In genomic region chr10:132706701-132707100, GRCh38 we compare ENCODE assay signal across 23 cellular contexts.
DNase-seq lines count a peak whose midpoint lies in the region; ATAC-seq and TF ChIP-seq lines count a peak whose summit lies in the region.
"Had no signal": no experiment of that assay in that cellular context is flagged by ENCODE, and none has a peak within 500 bp of the region (broad histone marks: within the 10 kb centered on the region; RNA-seq: fewer than 3 reads in every experiment).

No MANE protein-coding gene starts in this region.

- H3K4me3 ChIP-seq in Caco-2 (ENCODE audit: low read depth, low read length) = no peak overlapping the region
- H3K4me3 ChIP-seq: smooth muscle cell had no signal

- H3K36me3 Mint-ChIP-seq in Caco-2 (ENCODE audit: insufficient read depth, unreplicated experiment) (peaks cover 11% of the 10 kb centered on the region), endothelial cell (ENCODE audit: low read depth, unreplicated experiment) (peaks cover 48% of the 10 kb centered on the region)
- no peaks in the 10 kb centered on the region for H3K36me3 Mint-ChIP-seq in stimulated activated effector memory CD8-positive, alpha-beta T cell treated with anti-CD3 and anti-CD28 coated beads, Interleukin-12 subunit alpha, Interleukin-12 subunit beta, amount 100 ng/mL, for 72 hours
- peaks cover 39% of the 10 kb centered on the region for H3K36me3 Mint-ChIP-seq in activated CD4-positive, alpha-beta T cell treated with anti-CD3 and anti-CD28 coated beads, Interleukin-2, amount 10 ng/mL, durations not matched to agents 24 days and 14 days (ENCODE audit: low read depth)

- POLR2A ChIA-PET in Caco-2 (lab: Charles Lee) = no interaction called here

- H3K27ac Mint-ChIP-seq in Caco-2 (ENCODE audit: unreplicated experiment) (peak overlapping the region; percentile 50), endothelial cell (ENCODE audit: unreplicated experiment) (no peak overlapping the region)
- peak overlapping the region; percentile 60 for H3K27ac Mint-ChIP-seq in stimulated activated effector memory CD8-positive, alpha-beta T cell treated with anti-CD3 and anti-CD28 coated beads, Interleukin-12 subunit alpha, Interleukin-12 subunit beta, amount 100 ng/mL, for 72 hours
- no peak overlapping the region for H3K27ac Mint-ChIP-seq in activated CD4-positive, alpha-beta T cell treated with anti-CD3 and anti-CD28 coated beads, Interleukin-2, amount 10 ng/mL, durations not matched to agents 24 days and 14 days
- H3K27ac Mint-ChIP-seq: activated CD8-positive, alpha-beta T cell treated with anti-CD3 and anti-CD28 coated beads, Interleukin-2, amount 10 ng/mL, durations not matched to agents 7 days and 5 days; natural killer cell; T-helper 2 cell treated with Interferon-gamma antibody and Interleukin-4, amounts not matched to agents 5 μg/mL and 100 μg/mL, for 36 hours had no signal

- peaks cover 9% of the 10 kb centered on the region for H3K9me3 ChIP-seq in Caco-2

- intact Hi-C loops in Caco-2 (cut with micrococcal nuclease; ENCODE audit: unreplicated experiment) = no loop called here
- intact Hi-C loops in activated CD4-positive, alpha-beta T cell treated with anti-CD3 and anti-CD28 coated beads, Interleukin-2, amount 10 ng/mL, durations not matched to agents 24 days and 14 days (cut with micrococcal nuclease) = no loop called here

- H3K4me1 Mint-ChIP-seq in Caco-2 (ENCODE audit: low read depth, unreplicated experiment) (no peaks in the 10 kb centered on the region), endothelial cell (ENCODE audit: unreplicated experiment) (peaks cover 2% of the 10 kb centered on the region)
- H3K4me1 Mint-ChIP-seq in stimulated activated effector memory CD8-positive, alpha-beta T cell treated with anti-CD3 and anti-CD28 coated beads, Interleukin-12 subunit alpha, Interleukin-12 subunit beta, amount 100 ng/mL, for 72 hours = peaks cover 9% of the 10 kb centered on the region
- H3K4me1 Mint-ChIP-seq in activated CD4-positive, alpha-beta T cell treated with anti-CD3 and anti-CD28 coated beads, Interleukin-2, amount 10 ng/mL, durations not matched to agents 24 days and 14 days = peaks cover 2% of the 10 kb centered on the region
- H3K4me1 Mint-ChIP-seq: activated naive CD4-positive, alpha-beta T cell treated with anti-CD3 and anti-CD28 coated beads, Interleukin-2, amount 50 U/mL, for 24 hours; stimulated activated naive CD8-positive, alpha-beta T cell treated with anti-CD3 and anti-CD28 coated beads, Interleukin-15, amount 100 ng/mL, for 72 hours had no signal

- H3K27me3 Mint-ChIP-seq in Caco-2 (ENCODE audit: insufficient read depth, unreplicated experiment) (no peaks in the 10 kb centered on the region), endothelial cell (ENCODE audit: unreplicated experiment) (peaks cover 14% of the 10 kb centered on the region)
- H3K27me3 Mint-ChIP-seq in activated CD4-positive, alpha-beta T cell treated with anti-CD3 and anti-CD28 coated beads, Interleukin-2, amount 10 ng/mL, durations not matched to agents 24 days and 14 days = no peaks in the 10 kb centered on the region
- H3K27me3 Mint-ChIP-seq: activated naive CD4-positive, alpha-beta T cell treated with anti-CD3 and anti-CD28 coated beads, Interleukin-2, amount 50 U/mL, for 24 hours; stimulated activated naive CD8-positive, alpha-beta T cell treated with anti-CD3 and anti-CD28 coated beads, Interleukin-15, amount 100 ng/mL, for 72 hours had no signal

- CTCF ChIA-PET in Caco-2 (lab: Charles Lee) = no interaction called here

- no peaks in the 10 kb centered on the region for H3K36me3 ChIP-seq in Caco-2 (ENCODE audit: control insufficient read depth, insufficient read depth, low read length)

- no TSS peak for BruUV-seq in Caco-2 (replicated peaks; lab: Mats Ljungman, UMichigan)

- ATAC-seq in left lobe of liver = peak; percentile 24
- no peak for ATAC-seq in stimulated activated effector memory CD8-positive, alpha-beta T cell treated with anti-CD3 and anti-CD28 coated beads, Interleukin-12 subunit alpha, Interleukin-12 subunit beta, amount 100 ng/mL, for 72 hours
- ATAC-seq: activated CD8-positive, alpha-beta T cell treated with anti-CD3 and anti-CD28 coated beads, Interleukin-2, amount 10 ng/mL, durations not matched to agents 7 days and 5 days; Panc1; stimulated activated naive CD8-positive, alpha-beta T cell treated with anti-CD3 and anti-CD28 coated beads, Interleukin-15, amount 100 ng/mL, for 72 hours had no signal

- H3K4me3 Mint-ChIP-seq in Caco-2 (ENCODE audit: unreplicated experiment) = no peak overlapping the region
- peak overlapping the region; percentile 71 for H3K4me3 Mint-ChIP-seq in endothelial cell (ENCODE audit: unreplicated experiment)
- no peak overlapping the region for H3K4me3 Mint-ChIP-seq in stimulated activated effector memory CD8-positive, alpha-beta T cell treated with anti-CD3 and anti-CD28 coated beads, Interleukin-12 subunit alpha, Interleukin-12 subunit beta, amount 100 ng/mL, for 72 hours
- no peak overlapping the region for H3K4me3 Mint-ChIP-seq in activated CD4-positive, alpha-beta T cell treated with anti-CD3 and anti-CD28 coated beads, Interleukin-2, amount 10 ng/mL, durations not matched to agents 24 days and 14 days
- H3K4me3 Mint-ChIP-seq: activated CD8-positive, alpha-beta T cell treated with anti-CD3 and anti-CD28 coated beads, Interleukin-2, amount 10 ng/mL, durations not matched to agents 7 days and 5 days; activated naive CD4-positive, alpha-beta T cell treated with anti-CD3 and anti-CD28 coated beads, Interleukin-2, amount 50 U/mL, for 24 hours; natural killer cell; stimulated activated naive CD8-positive, alpha-beta T cell treated with anti-CD3 and anti-CD28 coated beads, Interleukin-15, amount 100 ng/mL, for 72 hours; T-helper 2 cell treated with Interferon-gamma antibody and Interleukin-4, amounts not matched to agents 5 μg/mL and 100 μg/mL, for 36 hours had no signal

- no peaks in the 10 kb centered on the region for H3K4me1 ChIP-seq in Caco-2

- no peak for TF ChIP-seq CTCF in Caco-2 (IDR thresholded peaks at IDR 0.05; ENCODE audit: insufficient read depth in 1 of 2, low read depth in 1 of 2, low read length in 1 of 2, severe bottlenecking in 1 of 2, unreplicated experiment in 1 of 2)
- no peak for TF ChIP-seq CTCF in endothelial cell (IDR thresholded peaks at IDR 0.05; ENCODE audit: unreplicated experiment)

- DNase-seq in Caco-2 (no peak), endothelial cell (ENCODE audit: low spot score) (no peak), left lobe of liver (ENCODE audit: low spot score) (no peak), SIG-M5 (lab: John Stamatoyannopoulos, UW) (no peak)
- DNase-seq in stimulated activated effector memory CD8-positive, alpha-beta T cell treated with anti-CD3 and anti-CD28 coated beads, Interleukin-12 subunit alpha, Interleukin-12 subunit beta, amount 100 ng/mL, for 72 hours (ENCODE audit: low spot score in 2 of 2) = no peak
- no peak for DNase-seq in activated CD4-positive, alpha-beta T cell treated with anti-CD3 and anti-CD28 coated beads, Interleukin-2, amount 10 ng/mL, durations not matched to agents 24 days and 14 days
- no peak for DNase-seq in activated CD4-positive, alpha-beta T cell treated with anti-CD3 and anti-CD28 coated beads, Interleukin-2, amount 50 U/mL, for 1 hour
- DNase-seq: activated CD8-positive, alpha-beta T cell treated with anti-CD3 and anti-CD28 coated beads, Interleukin-2, amount 10 ng/mL, durations not matched to agents 7 days and 5 days; amniotic stem cell; brain microvascular endothelial cell; DMS79 treated with DMSO at 0.1 percent for 48 hours; GDM1; hypothalamus; natural killer cell; NCI-H1694; NCI-H446; NCI-H748 treated with DMSO at 0.1 percent for 48 hours; stimulated activated CD4-positive, alpha-beta T cell treated with anti-CD3 and anti-CD28 coated beads, Interleukin-1b, Interleukin-23, amount 100 ng/mL, for 48 hours; stimulated activated naive CD8-positive, alpha-beta T cell treated with anti-CD3 and anti-CD28 coated beads, Interleukin-15, amount 100 ng/mL, for 72 hours had no signal

- H3K9me3 Mint-ChIP-seq in Caco-2 (ENCODE audit: unreplicated experiment) (peaks cover 13% of the 10 kb centered on the region), endothelial cell (ENCODE audit: unreplicated experiment) (peaks cover 10% of the 10 kb centered on the region)
- peaks cover 9% of the 10 kb centered on the region for H3K9me3 Mint-ChIP-seq in stimulated activated effector memory CD8-positive, alpha-beta T cell treated with anti-CD3 and anti-CD28 coated beads, Interleukin-12 subunit alpha, Interleukin-12 subunit beta, amount 100 ng/mL, for 72 hours
- peaks cover 7% of the 10 kb centered on the region for H3K9me3 Mint-ChIP-seq in activated CD4-positive, alpha-beta T cell treated with anti-CD3 and anti-CD28 coated beads, Interleukin-2, amount 10 ng/mL, durations not matched to agents 24 days and 14 days

- no peaks in the 10 kb centered on the region for H3K27me3 ChIP-seq in Caco-2 (replicated peaks; ENCODE audit: control insufficient read depth, insufficient read depth, low read length)
- H3K27me3 ChIP-seq: brain microvascular endothelial cell had no signal

Comparison
In these comparisons a context has a peak if more than half of its experiments do, and no peak if none do; other contexts are left out.
1. H3K27ac Mint-ChIP-seq: peak in Caco-2 (single experiment) and stimulated activated effector memory CD8-positive, alpha-beta T cell treated with anti-CD3 and anti-CD28 coated beads, Interleukin-12 subunit alpha, Interleukin-12 subunit beta, amount 100 ng/mL, for 72 hours (single experiment); none in endothelial cell (single experiment) and activated CD4-positive, alpha-beta T cell treated with anti-CD3 and anti-CD28 coated beads, Interleukin-2, amount 10 ng/mL, durations not matched to agents 24 days and 14 days (single experiment).